8 cellular contexts compared by ENCODE assay signal in genomic region chr17:5283531-5284315, GRCh38. TPM values are rescaled to one million over a fixed set of nuclear protein-coding genes. Genes with fewer than 3 reads are reported as not detected.
DNase-seq lines count a peak whose midpoint lies in the region; ATAC-seq and TF ChIP-seq lines count a peak whose summit lies in the region.

No MANE protein-coding gene starts in this region.

- H3K79me2 ChIP-seq in fibroblast of lung (ENCODE audit: control insufficient read depth, insufficient read depth, low read length), result peaks cover 52% of the 10 kb centered on the region

- no peaks in the 10 kb centered on the region for H3K9me3 ChIP-seq in fibroblast of lung (ENCODE audit: control insufficient read depth, insufficient read depth, low read depth, low read length)
- H3K9me3 ChIP-seq in skeletal muscle tissue (ENCODE audit: control insufficient read depth in 3 of 3, low read length in 3 of 3), result no peaks in the 10 kb centered on the region

- H3K4me2 ChIP-seq in fibroblast of lung (ENCODE audit: extremely low read depth, insufficient read depth, low read length), result peak overlapping the region; percentile 88

- TF ChIP-seq CTCF in fibroblast of lung (conservative IDR thresholded peaks at IDR 0.05 in 1 of 2, IDR thresholded peaks at IDR 0.05 in 1 of 2; ENCODE audit: low read depth in 1 of 2, low read length in 2 of 2), result no peak

- peaks cover 2% of the 10 kb centered on the region for H3K4me1 ChIP-seq in fibroblast of lung (ENCODE audit: control insufficient read depth, extremely low read depth, insufficient read depth, low read length)
- peaks cover 29 to 31% (median 29%) of the 10 kb centered on the region in 3 donors for H3K4me1 ChIP-seq in skeletal muscle tissue (ENCODE audit: control insufficient read depth in 3 of 3, insufficient read depth in 3 of 3, low read length in 3 of 3)

- H3K27me3 ChIP-seq in fibroblast of lung (ENCODE audit: control insufficient read depth, insufficient read depth, low read length) (no peaks in the 10 kb centered on the region), skeletal muscle tissue (ENCODE audit: control insufficient read depth in 3 of 3, insufficient read depth in 3 of 3, low read length in 3 of 3) (no peaks in the 10 kb centered on the region)

- no peak overlapping the region for H2AFZ ChIP-seq in fibroblast of lung (ENCODE audit: low read length)

- H3K36me3 ChIP-seq in fibroblast of lung (ENCODE audit: control insufficient read depth, insufficient read depth, low read length), result no peaks in the 10 kb centered on the region
- H3K36me3 ChIP-seq in skeletal muscle tissue (ENCODE audit: control insufficient read depth in 3 of 3, insufficient read depth in 3 of 3, low read length in 3 of 3), result no peaks in the 10 kb centered on the region

- no peak overlapping the region for H3K9ac ChIP-seq in fibroblast of lung (ENCODE audit: insufficient read depth, low read length)
- H3K9ac ChIP-seq in skeletal muscle tissue (ENCODE audit: low read depth in 1 of 3, low read length in 3 of 3), result peak overlapping the region; percentile 35 to 87 (median 81)

- H3K4me3 ChIP-seq in fibroblast of lung (replicated peaks in 1 of 4; ENCODE audit: control extremely low read depth in 1 of 4, insufficient read depth in 1 of 4, low read depth in 3 of 4, low read length in 4 of 4), result peak overlapping the region; percentile 65 to 93 (median 72)
- peak overlapping the region; percentile 78 to 90 (median 82) for H3K4me3 ChIP-seq in skeletal muscle tissue (ENCODE audit: low read length in 3 of 3)

- no peak for ATAC-seq in HG03108 (IDR thresholded peaks at IDR 0.05; ENCODE audit: unreplicated experiment)

- H3K27ac ChIP-seq in fibroblast of lung (ENCODE audit: insufficient read depth, low read length) (no peak overlapping the region), skeletal muscle tissue (ENCODE audit: low read depth, low read length) (peak overlapping the region; percentile 62)

- DNase-seq in NCI-H524 (lab: John Stamatoyannopoulos, UW) (peak; percentile 5 to 43), NCI-H524 treated with DMSO at 0.1 percent for 48 hours (lab: John Stamatoyannopoulos, UW) (no peak), SW480 (ENCODE audit: low spot score) (peak; percentile 34), fibroblast of lung (ENCODE audit: low read depth in 2 of 2) (peak in 1 of 2 donors; percentile 80), SW 1271 (lab: John Stamatoyannopoulos, UW) (no peak)
- no peak for DNase-seq in stimulated activated CD4-positive, alpha-beta T cell treated with anti-CD3 and anti-CD28 coated beads, Interleukin-2, amount 100 ng/mL, for 24 hours

- no peaks in the 10 kb centered on the region for H4K20me1 ChIP-seq in fibroblast of lung (ENCODE audit: control insufficient read depth, extremely low read depth, insufficient read depth, low read length)

RNA-seq across cellular contexts. Expression of gene RABEP1, which starts 1.6 kb away (rescaled TPM):
- 46.5 and 64.4 TPM in 2 replicates for total RNA-seq in fibroblast of lung
- 33.6 and 46.3 TPM in 2 replicates for polyA plus RNA-seq in fibroblast of lung
- 32.0 and 38.7 TPM in 2 replicates for polyA plus RNA-seq in fibroblast of lung (2012)
- 17.6 and 31.6 TPM in 2 replicates for polyA minus RNA-seq in fibroblast of lung (ENCODE audit: low replicate concordance)
- total RNA-seq in skeletal muscle tissue, result 26.6 TPM

RNA-seq across cellular contexts. Expression of gene SCIMP, which starts 49.1 kb away (rescaled TPM):
- total RNA-seq in fibroblast of lung (not detected in 2 replicates), skeletal muscle tissue (2.1 TPM)
- not detected in 2 replicates for polyA plus RNA-seq in fibroblast of lung
- not detected in 2 replicates for polyA plus RNA-seq in fibroblast of lung (2012)
- 0.11 TPM in 1 of 2 replicates, not detected in the other for polyA minus RNA-seq in fibroblast of lung (ENCODE audit: low replicate concordance)

Comparison
In these comparisons a context has a peak if more than half of its experiments do, and no peak if none do; other contexts are left out.
1. DNase-seq: peak in NCI-H524 (2 of 2) and SW480 (single experiment); none in NCI-H524 treated with DMSO at 0.1 percent for 48 hours (single experiment), SW 1271 (0 of 2) and stimulated activated CD4-positive, alpha-beta T cell treated with anti-CD3 and anti-CD28 coated beads, Interleukin-2, amount 100 ng/mL, for 24 hours (0 of 2).